In genomic region chr4:174173360-174173759, GRCh38 we compare ENCODE assay signal across 16 cellular contexts.
DNase-seq lines count a peak whose midpoint lies in the region; ATAC-seq and TF ChIP-seq lines count a peak whose summit lies in the region.
"Had no signal": no experiment of that assay in that cellular context is flagged by ENCODE, and none has a peak within 500 bp of the region (broad histone marks: within the 10 kb centered on the region; RNA-seq: fewer than 3 reads in every experiment).

No MANE protein-coding gene starts in this region.

- peak overlapping the region; percentile 24 for H2AFZ ChIP-seq in smooth muscle cell (ENCODE audit: low read depth)
- H2AFZ ChIP-seq: GM23338 had no signal

- no peaks in the 10 kb centered on the region for H3K79me2 ChIP-seq in smooth muscle cell (ENCODE audit: low read depth)

- H3K9ac ChIP-seq in smooth muscle cell (ENCODE audit: low read depth): no peak overlapping the region

- no peaks in the 10 kb centered on the region for H3K4me1 Mint-ChIP-seq in CD4-positive, alpha-beta memory T cell
- H3K4me1 Mint-ChIP-seq: B cell; CD8-positive, alpha-beta memory T cell had no signal

- H3K4me1 ChIP-seq in smooth muscle cell (ENCODE audit: low read depth): peaks cover 5% of the 10 kb centered on the region
- no peaks in the 10 kb centered on the region for H3K4me1 ChIP-seq in CD4-positive, alpha-beta memory T cell (ENCODE audit: insufficient read depth, low read length)
- H3K4me1 ChIP-seq: Caco-2 had no signal

- H3F3A ChIP-seq in smooth muscle cell (ENCODE audit: low read depth): no peaks in the 10 kb centered on the region

- CTCF ChIA-PET in CD4-positive, alpha-beta memory T cell (lab: Charles Lee; ENCODE audit: partially characterized antibody): no interaction called here

- no peak overlapping the region for H3K4me3 Mint-ChIP-seq in CD4-positive, alpha-beta memory T cell
- H3K4me3 Mint-ChIP-seq: B cell; CD8-positive, alpha-beta memory T cell; GM23338 had no signal

- no peak overlapping the region for H3K27ac Mint-ChIP-seq in CD4-positive, alpha-beta memory T cell
- H3K27ac Mint-ChIP-seq: B cell; CD8-positive, alpha-beta memory T cell; GM23338 had no signal

- no peaks in the 10 kb centered on the region for H3K36me3 Mint-ChIP-seq in CD4-positive, alpha-beta memory T cell
- H3K36me3 Mint-ChIP-seq: CD8-positive, alpha-beta memory T cell had no signal

- DNase-seq in LHCN-M2 (ENCODE audit: low read depth) (peak; percentile 85), amniotic epithelial cell (ENCODE audit: low read depth) (peak; percentile 91), iris pigment epithelial cell (ENCODE audit: low read depth) (peak; percentile 11), smooth muscle cell (lab: John Stamatoyannopoulos, UW; ENCODE audit: unreplicated experiment) (no peak), NCI-H748 treated with DMSO at 0.1 percent for 48 hours (lab: John Stamatoyannopoulos, UW) (no peak)
- no peak for DNase-seq in CD4-positive, alpha-beta memory T cell
- DNase-seq: C1 segment of cervical spinal cord; Caco-2; CD8-positive, alpha-beta memory T cell; DND-41; GDM1; H7 had no signal

- peak overlapping the region; percentile 11 for H3K4me3 ChIP-seq in smooth muscle cell
- H3K4me3 ChIP-seq in CD4-positive, alpha-beta memory T cell (ENCODE audit: low read length in 2 of 2): no peak overlapping the region
- H3K4me3 ChIP-seq: GM23338 had no signal

- H3K27me3 Mint-ChIP-seq in CD4-positive, alpha-beta memory T cell: peaks cover 5 to 15% of the 10 kb centered on the region in 2 donors

- H3K27ac ChIP-seq in smooth muscle cell (ENCODE audit: low read depth): peak overlapping the region; percentile 45
- H3K27ac ChIP-seq in CD4-positive, alpha-beta memory T cell (ENCODE audit: low read depth, low read length): no peak overlapping the region

- intact Hi-C loops in CD4-positive, alpha-beta memory T cell (cut with micrococcal nuclease): no loop called here

- POLR2A ChIA-PET in CD4-positive, alpha-beta memory T cell (lab: Charles Lee; ENCODE audit: partially characterized antibody): no interaction called here

- 25% methylated on average over 1 of the region's 1 CpG for WGBS in smooth muscle cell (ENCODE audit: low lambda C conversion rate)

- TF ChIP-seq CTCF in smooth muscle cell (IDR thresholded peaks at IDR 0.05; ENCODE audit: borderline replicate concordance, insufficient read depth, poor library complexity, severe bottlenecking): no peak

- no peaks in the 10 kb centered on the region for H3K9me3 ChIP-seq in smooth muscle cell (replicated peaks; ENCODE audit: low read depth)
- no peaks in the 10 kb centered on the region for H3K9me3 ChIP-seq in CD4-positive, alpha-beta memory T cell (ENCODE audit: control insufficient read depth in 1 of 2, low read length in 2 of 2)
- H3K9me3 ChIP-seq: Caco-2 had no signal

- peak overlapping the region; percentile 73 for H3K4me2 ChIP-seq in smooth muscle cell
- H3K4me2 ChIP-seq: GM23338 had no signal

- H4K20me1 ChIP-seq in smooth muscle cell (ENCODE audit: low read depth): no peaks in the 10 kb centered on the region

- peaks cover 0 to 2% (median 0%) of the 10 kb centered on the region in 8 donors for H3K9me3 Mint-ChIP-seq in CD4-positive, alpha-beta memory T cell
- H3K9me3 Mint-ChIP-seq: GM23338 had no signal

- H3K27me3 ChIP-seq in smooth muscle cell (ENCODE audit: low read depth): no peaks in the 10 kb centered on the region
- H3K27me3 ChIP-seq in CD4-positive, alpha-beta memory T cell (ENCODE audit: insufficient read depth, low read length): no peaks in the 10 kb centered on the region

- ATAC-seq in HG03520 (IDR thresholded peaks at IDR 0.05; ENCODE audit: unreplicated experiment): no peak
- ATAC-seq: GM23338, HepG2 had no signal

- H3K36me3 ChIP-seq in smooth muscle cell (ENCODE audit: low read depth): no peaks in the 10 kb centered on the region
- H3K36me3 ChIP-seq in CD4-positive, alpha-beta memory T cell (ENCODE audit: insufficient read depth, low read length): no peaks in the 10 kb centered on the region

Comparison
In these comparisons a context has a peak if more than half of its experiments do, and no peak if none do; other contexts are left out.
1. DNase-seq: peak in LHCN-M2 (single experiment), amniotic epithelial cell (single experiment) and iris pigment epithelial cell (single experiment); none in smooth muscle cell (single experiment), NCI-H748 treated with DMSO at 0.1 percent for 48 hours (single experiment) and CD4-positive, alpha-beta memory T cell (0 of 5).